1 cellular context compared by ENCODE assay signal in genomic region chr10:11535376-11535959, GRCh38.
TF ChIP-seq lines count a peak whose summit lies in the region.

No MANE protein-coding gene starts in this region.

TF ChIP-seq in WTC11, 78 proteins besides CTCF, POLR2A, EP300 and RAD21 (continued from another document):
- TF ChIP-seq ZNF512 (CRISPR knock-in tag; IDR thresholded peaks at IDR 0.05; ENCODE audit: borderline replicate concordance) (no peak), OVOL2 (CRISPR knock-in tag; IDR thresholded peaks at IDR 0.05; ENCODE audit: borderline replicate concordance) (no peak), AR (CRISPR knock-in tag; IDR thresholded peaks at IDR 0.05) (no peak), KAT7 (CRISPR knock-in tag; IDR thresholded peaks at IDR 0.05; ENCODE audit: borderline replicate concordance) (no peak), ZNF219 (CRISPR knock-in tag; IDR thresholded peaks at IDR 0.05; ENCODE audit: borderline replicate concordance) (no peak), ZNF671 (CRISPR knock-in tag; IDR thresholded peaks at IDR 0.05) (no peak)
